In genomic region chr4:20658456-20658855, GRCh38 we compare ENCODE assay signal across 24 cellular contexts.
"Had no signal": no experiment of that assay in that cellular context is flagged by ENCODE, and none has a peak within 500 bp of the region (broad histone marks: within the 10 kb centered on the region; RNA-seq: fewer than 3 reads in every experiment).

No MANE protein-coding gene starts in this region.

- H3K27ac ChIP-seq: SJSA1 had no signal

- H3K4me1 ChIP-seq: SJSA1 had no signal

- ATAC-seq: activated CD8-positive, alpha-beta T cell treated with anti-CD3 and anti-CD28 coated beads, Interleukin-2, amount 10 ng/mL, durations not matched to agents 7 days and 5 days; SK-N-SH treated with all-trans-retinoic acid at 6 μM for 48 hours; WTC11 had no signal

- DNase-seq: activated CD4-positive, alpha-beta T cell treated with anti-CD3 and anti-CD28 coated beads for 48 hours; activated CD4-positive, alpha-beta T cell treated with anti-CD3 and anti-CD28 coated beads, Interleukin-2, amount 50 U/mL, for 4 hours; activated CD4-positive, CD25-positive, alpha-beta regulatory T cell treated with anti-CD3 and anti-CD28 coated beads, Interleukin-2, amount 50 U/mL, for 72 hours; activated CD8-positive, alpha-beta memory T cell treated with anti-CD3 and anti-CD28 coated beads, Interleukin-2, amount 50 U/mL, for 48 hours; activated CD8-positive, alpha-beta T cell treated with anti-CD3 and anti-CD28 coated beads, Interleukin-2, amount 10 ng/mL, durations not matched to agents 7 days and 5 days; activated effector memory CD4-positive, alpha-beta T cell treated with Interleukin-2 at 50 U/mL for 16 hours; activated naive CD4-positive, alpha-beta T cell; activated T-cell treated with anti-CD3 and anti-CD28 coated beads, Interleukin-2, amount 50 U/mL, for 1 hour; aorta; Kasumi-1; KBM-7; NCI-H1048; NCI-H146; NCI-H187 treated with DMSO at 0.1 percent for 48 hours; NCI-H2081 treated with DMSO at 0.1 percent for 48 hours; NCI-H345; NCI-H510A; NCI-H526 treated with DMSO at 0.1 percent for 48 hours; NK-92 treated with Interleukin-12 subunit alpha and Interleukin-12 subunit beta, amount 100 ng/mL, for 24 hours; SHP77; SW 1271 had no signal

- H3K27me3 ChIP-seq: SJSA1 had no signal

- H3K9me3 ChIP-seq: SJSA1 had no signal

- H3K4me3 ChIP-seq: SJSA1 had no signal

- H3K36me3 ChIP-seq: SJSA1 had no signal
